ENCODE assay signal across 1 cellular context in the genomic region with DNA sequence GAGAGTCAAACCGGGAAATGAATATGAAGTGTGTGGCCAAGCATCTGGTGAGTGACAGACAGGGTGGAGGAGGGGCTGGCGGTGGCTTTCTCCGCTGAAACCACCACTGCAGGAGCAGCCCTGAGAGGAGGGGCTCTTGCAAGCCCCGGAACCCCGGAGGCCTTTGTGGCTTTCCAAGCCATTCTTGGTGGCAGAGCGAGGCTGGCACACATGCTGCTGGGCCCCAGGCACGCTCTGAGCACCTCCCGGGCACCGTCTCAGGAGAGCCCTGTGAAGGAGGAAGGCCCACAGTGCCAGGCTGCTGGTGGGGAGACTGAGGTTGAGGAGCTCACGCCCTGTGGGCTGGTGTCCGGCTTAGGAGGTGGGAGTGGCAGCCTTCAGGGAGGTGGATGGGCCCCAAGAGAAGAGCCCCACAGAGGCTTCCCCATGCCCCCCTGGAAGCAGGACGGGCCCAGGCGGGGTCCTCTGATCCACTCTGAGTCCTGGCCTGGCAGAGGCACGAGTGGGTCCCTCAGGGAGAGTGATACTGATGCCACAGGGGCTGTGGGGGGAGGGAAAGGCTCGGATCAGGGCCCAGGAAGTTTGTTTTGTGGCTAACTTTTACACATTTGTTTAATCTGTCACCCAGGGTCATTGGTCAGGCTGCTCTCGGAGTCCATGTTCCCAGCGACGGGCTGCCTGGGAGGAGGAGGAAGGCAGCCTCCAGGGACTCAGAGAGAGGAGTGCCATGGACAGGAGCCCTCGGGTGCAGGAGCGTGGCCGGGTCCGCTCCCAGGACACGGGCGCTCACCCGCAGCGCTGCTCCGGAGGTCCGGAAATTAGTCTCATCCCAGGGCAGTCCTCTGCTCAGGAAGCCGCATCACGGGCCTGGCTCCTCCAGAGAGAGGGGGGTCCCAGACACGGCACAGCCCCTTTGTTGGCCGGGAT.
TF ChIP-seq lines count a peak whose summit lies in the region.

No MANE protein-coding gene starts in this region.

TF ChIP-seq in liver, 16 proteins besides CTCF, POLR2A, EP300 and RAD21 (continued from another document):
- TF ChIP-seq ZBTB33 (IDR thresholded peaks at IDR 0.05) (no peak), SP1 (IDR thresholded peaks at IDR 0.05) (peak; percentile 84)
- TF ChIP-seq, protein P1, sequence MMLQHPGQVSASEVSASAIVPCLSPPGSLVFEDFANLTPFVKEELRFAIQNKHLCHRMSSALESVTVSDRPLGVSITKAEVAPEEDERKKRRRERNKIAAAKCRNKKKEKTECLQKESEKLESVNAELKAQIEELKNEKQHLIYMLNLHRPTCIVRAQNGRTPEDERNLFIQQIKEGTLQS (IDR thresholded peaks at IDR 0.05): no peak
